ENCODE assay signal across 1 cellular context in the genomic region with DNA sequence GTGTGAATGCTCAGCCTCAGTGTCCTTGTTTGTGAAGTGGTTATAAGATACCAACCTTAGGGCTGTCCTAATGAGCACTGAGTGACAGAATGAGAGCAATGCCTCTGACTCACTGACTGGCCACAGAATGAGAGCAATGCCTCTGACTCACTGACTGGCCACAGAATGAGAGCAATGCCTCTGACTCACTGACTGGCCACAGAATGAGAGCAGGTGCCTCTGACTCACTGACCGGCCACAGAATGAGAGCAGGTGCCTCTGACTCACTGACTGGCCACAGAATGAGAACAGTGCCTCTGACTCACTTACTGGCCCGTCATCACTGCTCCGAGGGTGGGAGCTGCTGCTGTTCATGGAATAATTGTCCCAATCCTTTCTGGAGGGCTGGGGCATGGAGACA.
TF ChIP-seq lines count a peak whose summit lies in the region.

No MANE protein-coding gene starts in this region.

TF ChIP-seq in K562, 482 proteins besides CTCF, POLR2A, EP300 and RAD21 (continued from another document):
- TF ChIP-seq, protein P1, sequence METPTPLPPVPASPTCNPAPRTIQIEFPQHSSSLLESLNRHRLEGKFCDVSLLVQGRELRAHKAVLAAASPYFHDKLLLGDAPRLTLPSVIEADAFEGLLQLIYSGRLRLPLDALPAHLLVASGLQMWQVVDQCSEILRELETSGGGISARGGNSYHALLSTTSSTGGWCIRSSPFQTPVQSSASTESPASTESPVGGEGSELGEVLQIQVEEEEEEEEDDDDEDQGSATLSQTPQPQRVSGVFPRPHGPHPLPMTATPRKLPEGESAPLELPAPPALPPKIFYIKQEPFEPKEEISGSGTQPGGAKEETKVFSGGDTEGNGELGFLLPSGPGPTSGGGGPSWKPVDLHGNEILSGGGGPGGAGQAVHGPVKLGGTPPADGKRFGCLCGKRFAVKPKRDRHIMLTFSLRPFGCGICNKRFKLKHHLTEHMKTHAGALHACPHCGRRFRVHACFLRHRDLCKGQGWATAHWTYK (CRISPR knock-in tag; IDR thresholded peaks at IDR 0.05): peak; percentile 87
